ENCODE assay signal across 12 cellular contexts in genomic region chr5:74643160-74643562, GRCh38. TPM values are rescaled to one million over a fixed set of nuclear protein-coding genes. Genes with fewer than 3 reads are reported as not detected.
DNase-seq lines count a peak whose midpoint lies in the region; ATAC-seq and TF ChIP-seq lines count a peak whose summit lies in the region.
"Had no signal": no experiment of that assay in that cellular context is flagged by ENCODE, and none has a peak within 500 bp of the region (broad histone marks: within the 10 kb centered on the region; RNA-seq: fewer than 3 reads in every experiment).

No MANE protein-coding gene starts in this region.

- H3K9me3 Mint-ChIP-seq in WTC11: no peaks in the 10 kb centered on the region

- no peak for TF ChIP-seq CTCF in fibroblast of mammary gland (conservative IDR thresholded peaks at IDR 0.05; ENCODE audit: control insufficient read depth, insufficient read depth, low read depth, low read length)
- no peak for TF ChIP-seq CTCF in WTC11 (IDR thresholded peaks at IDR 0.05)

- DNase-seq in H4 (ENCODE audit: low spot score) (peak; percentile 93), SIG-M5 treated with dmso at 0.1 percent for 504 hours (lab: John Stamatoyannopoulos, UW; ENCODE audit: unreplicated experiment) (peak; percentile 82), fibroblast of mammary gland (ENCODE audit: low read depth) (peak; percentile 95), renal cortical epithelial cell (ENCODE audit: low read depth) (peak; percentile 97), WTC11 (ENCODE audit: low spot score) (no peak), HUDEP-2 (lab: John Stamatoyannopoulos, UW; ENCODE audit: unreplicated experiment in 76 of 76) (no peak)
- no peak for DNase-seq in stimulated activated CD4-positive, alpha-beta T cell treated with anti-CD3 and anti-CD28 coated beads, Interleukin-4, amount 100 ng/mL, for 1 hour
- DNase-seq: activated effector memory CD4-positive, alpha-beta T cell treated with anti-CD3 and anti-CD28 coated beads, Interleukin-2, amount 50 U/mL, for 16 hours; Karpas-422 had no signal

- ATAC-seq in WTC11 (no peak), HG02678 (IDR thresholded peaks at IDR 0.05; ENCODE audit: unreplicated experiment) (no peak)

- no peak overlapping the region for H3K4me3 ChIP-seq in fibroblast of mammary gland (ENCODE audit: control insufficient read depth, low read depth, low read length)
- H3K4me3 ChIP-seq: esophagus muscularis mucosa, SK-N-MC had no signal

- H3K4me3 Mint-ChIP-seq in WTC11: no peak overlapping the region

- H3K4me1 Mint-ChIP-seq in WTC11: peaks cover 38% of the 10 kb centered on the region

- peaks cover 34% of the 10 kb centered on the region for H3K27me3 Mint-ChIP-seq in WTC11 (ENCODE audit: low read depth)

- POLR2A ChIA-PET in WTC11 (lab: Charles Lee): no interaction called here

- H3K36me3 Mint-ChIP-seq in WTC11: no peaks in the 10 kb centered on the region

- H3K27ac Mint-ChIP-seq in WTC11: no peak overlapping the region

- CTCF ChIA-PET in WTC11 (lab: Charles Lee): interaction anchor here (1.1 to 3.8 kb wide), 3 partner anchors 10 to 431 kb away, joined by 3 to 21 read pairs (median 4); no protein-coding TSS in a partner anchor

TF ChIP-seq in WTC11, 78 proteins besides CTCF, POLR2A, EP300 and RAD21:
- TF ChIP-seq AFF4 (CRISPR knock-in tag; IDR thresholded peaks at IDR 0.05; ENCODE audit: borderline replicate concordance): no peak

RNA-seq across cellular contexts. Expression of gene ENC1, which starts 2.6 kb away (rescaled TPM):
- 18.1 and 46.6 TPM in 2 replicates for total RNA-seq in H4 (2014; rRNA removed; shearing (Covaris generic))
- total RNA-seq in renal cortical epithelial cell (44.5 and 219 TPM in 2 replicates), WTC11 (2021) (10.7 to 18.3 TPM (median 11.4 TPM) in 3 replicates)

RNA-seq across cellular contexts. Expression of gene HEXB, which starts 41.9 kb away (rescaled TPM):
- 227 and 283 TPM in 2 replicates for total RNA-seq in H4 (2014; rRNA removed; shearing (Covaris generic))
- 99.8 and 127 TPM in 2 replicates for total RNA-seq in renal cortical epithelial cell
- 60.9 to 67.3 TPM (median 63.8 TPM) in 3 replicates for total RNA-seq in WTC11 (2021)

Comparison
In these comparisons a context has a peak if more than half of its experiments do, and no peak if none do; other contexts are left out.
1. DNase-seq: peak in H4 (single experiment), SIG-M5 treated with dmso at 0.1 percent for 504 hours (single experiment), fibroblast of mammary gland (single experiment) and renal cortical epithelial cell (single experiment); none in WTC11 (single experiment), stimulated activated CD4-positive, alpha-beta T cell treated with anti-CD3 and anti-CD28 coated beads, Interleukin-4, amount 100 ng/mL, for 1 hour (single experiment) and HUDEP-2 (0 of 76).